ENCODE assay signal across 18 cellular contexts in genomic region chr2:41949541-41950439, GRCh38.
"Had no signal": no experiment of that assay in that cellular context is flagged by ENCODE, and none has a peak within 500 bp of the region (broad histone marks: within the 10 kb centered on the region; RNA-seq: fewer than 3 reads in every experiment).

No MANE protein-coding gene starts in this region.

- H3K27ac ChIP-seq: body of pancreas, colonic mucosa, prostate gland, thoracic aorta had no signal

- H3K27ac Mint-ChIP-seq: activated CD4-positive, alpha-beta T cell treated with anti-CD3 and anti-CD28 coated beads, Interleukin-2, amount 10 ng/mL, durations not matched to agents 7 days and 5 days; activated naive CD8-positive, alpha-beta T cell had no signal

- H3K27me3 Mint-ChIP-seq: activated naive CD8-positive, alpha-beta T cell had no signal

- H3K9me3 Mint-ChIP-seq: activated CD4-positive, alpha-beta T cell treated with anti-CD3 and anti-CD28 coated beads, Interleukin-2, amount 10 ng/mL, durations not matched to agents 7 days and 5 days; naive thymus-derived CD8-positive, alpha-beta T cell had no signal

- H3K36me3 ChIP-seq: colonic mucosa, prostate gland, thoracic aorta had no signal

- ATAC-seq: body of pancreas; mucosa of descending colon; naive thymus-derived CD8-positive, alpha-beta T cell; right cardiac atrium had no signal

- H3K36me3 Mint-ChIP-seq: activated naive CD8-positive, alpha-beta T cell had no signal

- H3K27me3 ChIP-seq: body of pancreas, colonic mucosa had no signal

- H3K4me3 ChIP-seq: body of pancreas, colonic mucosa, mucosa of descending colon, prostate gland, thoracic aorta had no signal

- H3K4me3 Mint-ChIP-seq: activated CD4-positive, alpha-beta T cell treated with anti-CD3 and anti-CD28 coated beads, Interleukin-2, amount 10 ng/mL, durations not matched to agents 7 days and 5 days; activated naive CD8-positive, alpha-beta T cell; naive thymus-derived CD8-positive, alpha-beta T cell had no signal

- DNase-seq: activated CD4-positive, alpha-beta T cell treated with anti-CD3 and anti-CD28 coated beads, Interleukin-2, amount 10 ng/mL, durations not matched to agents 7 days and 5 days; activated CD8-positive, alpha-beta memory T cell treated with anti-CD3 and anti-CD28 coated beads, Interleukin-2, amount 50 U/mL, for 48 hours; activated gamma-delta T cell treated with Interleukin-2 at 50 U/mL for 16 hours; amniotic stem cell; body of pancreas; central memory CD4-positive, alpha-beta T cell; colonic mucosa; effector CD4-positive, alpha-beta T cell; foreskin melanocyte; head of caudate nucleus; mucosa of descending colon; naive thymus-derived CD8-positive, alpha-beta T cell; nucleus accumbens; right cardiac atrium; T-helper 2 cell had no signal

- H3K9me3 ChIP-seq: body of pancreas, colonic mucosa, mucosa of descending colon, prostate gland, thoracic aorta had no signal

- H3K4me1 ChIP-seq: body of pancreas, colonic mucosa, prostate gland had no signal
